14 cellular contexts compared by ENCODE assay signal in genomic region chr3:176734146-176734545, GRCh38.
"Had no signal": no experiment of that assay in that cellular context is flagged by ENCODE, and none has a peak within 500 bp of the region (broad histone marks: within the 10 kb centered on the region; RNA-seq: fewer than 3 reads in every experiment).

No MANE protein-coding gene starts in this region.

- H3K27ac Mint-ChIP-seq: activated CD4-positive, alpha-beta T cell treated with anti-CD3 and anti-CD28 coated beads, Interleukin-2, amount 10 ng/mL, durations not matched to agents 7 days and 5 days; activated naive CD4-positive, alpha-beta T cell treated with anti-CD3 and anti-CD28 coated beads, Interleukin-2, amount 10 ng/mL, durations not matched to agents 7 days and 5 days; activated T-helper 17 cell treated with anti-CD3 and anti-CD28 coated beads, Interleukin-2, amount 50 U/mL, for 72 hours; natural killer cell treated with Interleukin-12 subunit alpha and Interleukin-12 subunit beta and Interleukin-15 and Interleukin-18, amount 100 ng/mL, for 72 hours; stimulated activated naive CD8-positive, alpha-beta T cell treated with anti-CD3 and anti-CD28 coated beads, Interleukin-15, Interleukin-2, amounts not matched to agents 100 ng/mL and 50 ng/mL, for 24 hours; T-helper 2 cell treated with Interferon-gamma antibody and Interleukin-4, amounts not matched to agents 5 μg/mL and 100 μg/mL, for 36 hours; type B pancreatic cell had no signal

- H3K9me3 ChIP-seq: gastrocnemius medialis, right lobe of liver had no signal

- H3K27ac ChIP-seq: gastrocnemius medialis, heart right ventricle, right lobe of liver had no signal

- H3K27me3 Mint-ChIP-seq: activated CD4-positive, alpha-beta T cell treated with anti-CD3 and anti-CD28 coated beads, Interleukin-2, amount 10 ng/mL, durations not matched to agents 7 days and 5 days; activated naive CD4-positive, alpha-beta T cell treated with anti-CD3 and anti-CD28 coated beads, Interleukin-2, amount 10 ng/mL, durations not matched to agents 7 days and 5 days; natural killer cell treated with Interleukin-12 subunit alpha and Interleukin-12 subunit beta and Interleukin-15 and Interleukin-18, amount 100 ng/mL, for 72 hours; stimulated activated naive CD8-positive, alpha-beta T cell treated with anti-CD3 and anti-CD28 coated beads, Interleukin-15, Interleukin-2, amounts not matched to agents 100 ng/mL and 50 ng/mL, for 24 hours; type B pancreatic cell had no signal

- H3K4me1 Mint-ChIP-seq: activated CD4-positive, alpha-beta T cell treated with anti-CD3 and anti-CD28 coated beads, Interleukin-2, amount 10 ng/mL, durations not matched to agents 7 days and 5 days; activated naive CD4-positive, alpha-beta T cell treated with anti-CD3 and anti-CD28 coated beads, Interleukin-2, amount 10 ng/mL, durations not matched to agents 7 days and 5 days; activated T-helper 17 cell treated with anti-CD3 and anti-CD28 coated beads, Interleukin-2, amount 50 U/mL, for 72 hours had no signal

- H3K36me3 ChIP-seq: gastrocnemius medialis, heart right ventricle, right lobe of liver had no signal

- H3K4me1 ChIP-seq: gastrocnemius medialis, heart right ventricle, right lobe of liver had no signal

- H3K4me2 ChIP-seq: smooth muscle cell had no signal

- H3K27me3 ChIP-seq: gastrocnemius medialis, heart right ventricle, right lobe of liver had no signal

- H3K4me3 Mint-ChIP-seq: activated CD4-positive, alpha-beta T cell treated with anti-CD3 and anti-CD28 coated beads, Interleukin-2, amount 10 ng/mL, durations not matched to agents 7 days and 5 days; activated naive CD4-positive, alpha-beta T cell treated with anti-CD3 and anti-CD28 coated beads, Interleukin-2, amount 10 ng/mL, durations not matched to agents 7 days and 5 days; activated T-helper 17 cell treated with anti-CD3 and anti-CD28 coated beads, Interleukin-2, amount 50 U/mL, for 72 hours; natural killer cell treated with Interleukin-12 subunit alpha and Interleukin-12 subunit beta and Interleukin-15 and Interleukin-18, amount 100 ng/mL, for 72 hours; stimulated activated naive CD8-positive, alpha-beta T cell treated with anti-CD3 and anti-CD28 coated beads, Interleukin-15, Interleukin-2, amounts not matched to agents 100 ng/mL and 50 ng/mL, for 24 hours; T-helper 2 cell treated with Interferon-gamma antibody and Interleukin-4, amounts not matched to agents 5 μg/mL and 100 μg/mL, for 36 hours; type B pancreatic cell had no signal

- DNase-seq: activated CD4-positive, alpha-beta T cell treated with anti-CD3 and anti-CD28 coated beads, Interleukin-2, amount 10 ng/mL, durations not matched to agents 7 days and 5 days; activated naive CD4-positive, alpha-beta T cell treated with anti-CD3 and anti-CD28 coated beads, Interleukin-2, amount 10 ng/mL, durations not matched to agents 7 days and 5 days; erythroblast; gastrocnemius medialis; heart right ventricle; kidney glomerular epithelial cell; mesenchymal stem cell; right lobe of liver had no signal

- H3K9me3 Mint-ChIP-seq: activated CD4-positive, alpha-beta T cell treated with anti-CD3 and anti-CD28 coated beads, Interleukin-2, amount 10 ng/mL, durations not matched to agents 7 days and 5 days; activated T-helper 17 cell treated with anti-CD3 and anti-CD28 coated beads, Interleukin-2, amount 50 U/mL, for 72 hours; stimulated activated naive CD8-positive, alpha-beta T cell treated with anti-CD3 and anti-CD28 coated beads, Interleukin-15, Interleukin-2, amounts not matched to agents 100 ng/mL and 50 ng/mL, for 24 hours; T-helper 2 cell treated with Interferon-gamma antibody and Interleukin-4, amounts not matched to agents 5 μg/mL and 100 μg/mL, for 36 hours had no signal

- H3K4me3 ChIP-seq: gastrocnemius medialis, heart right ventricle, right lobe of liver, smooth muscle cell had no signal

- H3K36me3 Mint-ChIP-seq: activated naive CD4-positive, alpha-beta T cell treated with anti-CD3 and anti-CD28 coated beads, Interleukin-2, amount 10 ng/mL, durations not matched to agents 7 days and 5 days; natural killer cell treated with Interleukin-12 subunit alpha and Interleukin-12 subunit beta and Interleukin-15 and Interleukin-18, amount 100 ng/mL, for 72 hours; type B pancreatic cell had no signal
